ENCODE assay signal across 10 cellular contexts in the genomic region with DNA sequence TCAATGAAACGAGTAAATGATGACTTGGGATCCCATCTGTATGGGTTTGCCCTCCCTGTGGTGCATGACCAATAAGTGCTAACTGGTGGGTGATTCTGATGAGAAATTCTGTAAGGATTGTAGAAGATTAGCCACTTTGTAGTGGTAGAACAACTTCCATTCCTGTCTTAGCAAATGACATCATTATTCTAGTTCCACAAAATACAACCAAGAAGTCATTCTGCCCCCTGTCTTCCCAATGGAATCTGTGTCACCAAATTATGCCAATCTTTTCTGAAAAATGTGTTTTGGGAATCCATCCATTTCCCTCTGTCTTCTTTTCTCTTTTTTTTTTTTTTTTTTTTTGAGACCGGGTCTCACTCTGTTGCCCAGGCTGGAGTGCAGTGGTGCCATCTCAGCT. TPM values are rescaled to one million over a fixed set of nuclear protein-coding genes. Genes with fewer than 3 reads are reported as not detected.
"Had no signal": no experiment of that assay in that cellular context is flagged by ENCODE, and none has a peak within 500 bp of the region (broad histone marks: within the 10 kb centered on the region; RNA-seq: fewer than 3 reads in every experiment).

No MANE protein-coding gene starts in this region.

- H3K27ac ChIP-seq: HL-60, KMS-11 had no signal

- DNase-seq: H7, HCEC 1CT, IMR-90, Karpas-422 had no signal

- H3K27ac Mint-ChIP-seq: GM23338 had no signal

- H3K4me3 ChIP-seq: GM23338, K562 had no signal

- H3K9ac ChIP-seq: KMS-11 had no signal

- H3K9me3 Mint-ChIP-seq: GM23338 had no signal

- H2AFZ ChIP-seq: GM23338 had no signal

- H3K4me3 Mint-ChIP-seq: GM23338 had no signal

- ATAC-seq: GM23338, K562 had no signal

- H3K4me2 ChIP-seq: GM23338, KMS-11 had no signal

- FAIRE-seq: K562 had no signal

RNA-seq across cellular contexts. Expression of gene SLC38A11, which starts 48.4 kb away (rescaled TPM):
- total RNA-seq: GM23338, H4, H7, HT1080, K562 had no signal
- polyA plus RNA-seq: GM23338, K562 had no signal
